ENCODE assay signal across 1 cellular context in the genomic region with DNA sequence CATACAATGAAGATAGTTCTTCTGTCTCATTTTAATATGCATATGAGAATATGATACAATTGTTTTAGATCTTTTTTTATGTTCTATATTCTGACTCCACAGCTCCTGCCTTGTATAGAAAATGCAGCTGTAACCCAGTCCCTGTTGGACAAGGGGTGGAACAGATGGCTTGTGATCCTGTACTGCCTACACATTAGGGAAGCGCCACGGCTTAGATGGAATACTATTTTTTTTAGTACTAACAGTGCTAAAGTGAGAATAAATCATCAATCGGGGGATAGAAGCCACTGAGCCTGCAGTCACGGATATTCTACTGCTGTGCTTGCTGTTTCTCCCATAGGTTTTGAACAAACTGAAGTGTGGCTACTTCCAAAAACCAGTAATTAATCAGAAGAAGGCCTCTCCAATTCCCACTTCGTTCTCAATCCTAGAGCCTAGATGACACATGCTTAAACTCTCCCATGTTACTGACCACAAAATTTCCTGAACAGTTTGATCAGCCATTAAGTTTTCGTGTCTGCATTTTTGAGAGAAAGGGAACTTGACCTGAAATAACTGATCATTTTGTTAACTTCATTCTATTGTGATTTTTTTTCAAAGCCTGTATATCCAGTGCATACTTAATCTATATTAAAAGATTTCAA.
TF ChIP-seq lines count a peak whose summit lies in the region.

No MANE protein-coding gene starts in this region.

TF ChIP-seq in IMR-90, 13 proteins besides CTCF, POLR2A, EP300 and RAD21:
- TF ChIP-seq NFE2L2 (IDR thresholded peaks at IDR 0.05; ENCODE audit: low read depth, low read length) (no peak), FOS (IDR thresholded peaks at IDR 0.05; ENCODE audit: low read depth, low read length) (no peak), BHLHE40 (IDR thresholded peaks at IDR 0.05; ENCODE audit: low read depth, low read length) (no peak), MXI1 (IDR thresholded peaks at IDR 0.05; ENCODE audit: borderline replicate concordance, low read depth, low read length) (no peak), CEBPB (IDR thresholded peaks at IDR 0.05; ENCODE audit: low read depth, low read length) (no peak), MAFK (IDR thresholded peaks at IDR 0.05; ENCODE audit: low read depth, low read length) (no peak), RFX5 (IDR thresholded peaks at IDR 0.05; ENCODE audit: low read depth, low read length) (no peak), MAZ (IDR thresholded peaks at IDR 0.05; ENCODE audit: borderline replicate concordance, low read depth, low read length) (no peak), SMC3 (IDR thresholded peaks at IDR 0.05; ENCODE audit: low read depth, low read length) (no peak), CHD1 (IDR thresholded peaks at IDR 0.05; ENCODE audit: low read depth, low read length) (no peak), RCOR1 (IDR thresholded peaks at IDR 0.05; ENCODE audit: insufficient replicate concordance, low read length) (no peak)
- TF ChIP-seq, protein P1, sequence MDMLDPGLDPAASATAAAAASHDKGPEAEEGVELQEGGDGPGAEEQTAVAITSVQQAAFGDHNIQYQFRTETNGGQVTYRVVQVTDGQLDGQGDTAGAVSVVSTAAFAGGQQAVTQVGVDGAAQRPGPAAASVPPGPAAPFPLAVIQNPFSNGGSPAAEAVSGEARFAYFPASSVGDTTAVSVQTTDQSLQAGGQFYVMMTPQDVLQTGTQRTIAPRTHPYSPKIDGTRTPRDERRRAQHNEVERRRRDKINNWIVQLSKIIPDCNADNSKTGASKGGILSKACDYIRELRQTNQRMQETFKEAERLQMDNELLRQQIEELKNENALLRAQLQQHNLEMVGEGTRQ (IDR thresholded peaks at IDR 0.05; ENCODE audit: low read depth, low read length): no peak
- TF ChIP-seq, protein P2, sequence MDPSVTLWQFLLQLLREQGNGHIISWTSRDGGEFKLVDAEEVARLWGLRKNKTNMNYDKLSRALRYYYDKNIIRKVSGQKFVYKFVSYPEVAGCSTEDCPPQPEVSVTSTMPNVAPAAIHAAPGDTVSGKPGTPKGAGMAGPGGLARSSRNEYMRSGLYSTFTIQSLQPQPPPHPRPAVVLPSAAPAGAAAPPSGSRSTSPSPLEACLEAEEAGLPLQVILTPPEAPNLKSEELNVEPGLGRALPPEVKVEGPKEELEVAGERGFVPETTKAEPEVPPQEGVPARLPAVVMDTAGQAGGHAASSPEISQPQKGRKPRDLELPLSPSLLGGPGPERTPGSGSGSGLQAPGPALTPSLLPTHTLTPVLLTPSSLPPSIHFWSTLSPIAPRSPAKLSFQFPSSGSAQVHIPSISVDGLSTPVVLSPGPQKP (IDR thresholded peaks at IDR 0.05; ENCODE audit: borderline replicate concordance, low read depth, low read length): no peak
